ENCODE assay signal across 28 cellular contexts in the genomic region with DNA sequence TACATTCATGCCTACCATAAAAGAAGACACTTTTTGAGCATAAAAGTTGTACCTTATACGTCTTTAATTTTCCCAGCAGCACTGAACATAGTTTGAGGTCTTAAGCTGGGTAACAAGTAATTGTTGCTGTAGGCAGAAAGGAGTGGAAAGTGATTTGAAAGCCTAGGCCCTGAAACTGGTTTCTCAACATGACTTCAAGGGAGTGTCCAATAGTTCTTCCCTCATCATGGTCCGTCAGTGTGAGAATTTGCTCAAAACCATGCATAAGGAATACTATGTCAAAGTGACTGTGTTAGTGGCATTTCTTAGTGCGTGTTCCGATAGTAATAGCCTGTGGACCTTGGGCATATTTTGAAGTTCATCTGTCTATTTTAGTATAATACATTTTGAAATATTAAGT.
"Had no signal": no experiment of that assay in that cellular context is flagged by ENCODE, and none has a peak within 500 bp of the region (broad histone marks: within the 10 kb centered on the region; RNA-seq: fewer than 3 reads in every experiment).

No MANE protein-coding gene starts in this region.

- FAIRE-seq: colon, endometrium, endothelial cell of umbilical vein, frontal cortex had no signal

- H3K4me3 ChIP-seq: colonic mucosa, coronary artery, dorsolateral prefrontal cortex, esophagus muscularis mucosa, esophagus squamous epithelium, gastrocnemius medialis, gastroesophageal sphincter, heart right ventricle had no signal

- H3K27ac Mint-ChIP-seq: dendritic cell treated with granulocyte-macrophage colony-stimulating factor and Interleukin-4, amounts not matched to agents 40 ng/mL and 50 ng/mL, for 4 days; effector memory CD8-positive, alpha-beta T cell; endodermal cell had no signal

- ATAC-seq: effector memory CD8-positive, alpha-beta T cell; esophagus mucosa; foreskin keratinocyte; gastrocnemius medialis; gastroesophageal sphincter had no signal

- H3K4me3 Mint-ChIP-seq: dendritic cell treated with granulocyte-macrophage colony-stimulating factor and Interleukin-4, amounts not matched to agents 40 ng/mL and 50 ng/mL, for 4 days; effector memory CD8-positive, alpha-beta T cell; endodermal cell had no signal

- H3K27me3 ChIP-seq: colonic mucosa, dorsolateral prefrontal cortex, esophagus muscularis mucosa, esophagus squamous epithelium, foreskin keratinocyte, gastrocnemius medialis, gastroesophageal sphincter, heart right ventricle had no signal

- H3K9me3 ChIP-seq: colonic mucosa, esophagus muscularis mucosa, esophagus squamous epithelium, gastrocnemius medialis had no signal

- H3K36me3 ChIP-seq: colonic mucosa, esophagus muscularis mucosa, esophagus squamous epithelium, gastrocnemius medialis, gastroesophageal sphincter, heart right ventricle had no signal

- H3K27me3 Mint-ChIP-seq: dendritic cell treated with granulocyte-macrophage colony-stimulating factor and Interleukin-4, amounts not matched to agents 40 ng/mL and 50 ng/mL, for 4 days; effector memory CD8-positive, alpha-beta T cell had no signal

- H3K9me3 Mint-ChIP-seq: endodermal cell had no signal

- H3K27ac ChIP-seq: colonic mucosa, coronary artery, dorsolateral prefrontal cortex, epithelial cell of prostate, esophagus muscularis mucosa, esophagus squamous epithelium, foreskin keratinocyte, gastrocnemius medialis, gastroesophageal sphincter, heart right ventricle had no signal

- DNase-seq: colonic mucosa; cortex of kidney; dermis blood vessel endothelial cell; dorsolateral prefrontal cortex; effector CD4-positive, alpha-beta T cell; effector CD8-positive, alpha-beta T cell; effector memory CD4-positive, alpha-beta T cell; effector memory CD8-positive, alpha-beta T cell; endodermal cell; erythroblast; esophagus squamous epithelium; foreskin fibroblast; foreskin keratinocyte; foreskin melanocyte; gastrocnemius medialis; glutamatergic neuron; head of caudate nucleus; heart right ventricle had no signal

- H3K4me1 ChIP-seq: colonic mucosa, esophagus muscularis mucosa, esophagus squamous epithelium, foreskin keratinocyte, gastrocnemius medialis, gastroesophageal sphincter had no signal
